ENCODE assay signal across 11 cellular contexts in the genomic region with DNA sequence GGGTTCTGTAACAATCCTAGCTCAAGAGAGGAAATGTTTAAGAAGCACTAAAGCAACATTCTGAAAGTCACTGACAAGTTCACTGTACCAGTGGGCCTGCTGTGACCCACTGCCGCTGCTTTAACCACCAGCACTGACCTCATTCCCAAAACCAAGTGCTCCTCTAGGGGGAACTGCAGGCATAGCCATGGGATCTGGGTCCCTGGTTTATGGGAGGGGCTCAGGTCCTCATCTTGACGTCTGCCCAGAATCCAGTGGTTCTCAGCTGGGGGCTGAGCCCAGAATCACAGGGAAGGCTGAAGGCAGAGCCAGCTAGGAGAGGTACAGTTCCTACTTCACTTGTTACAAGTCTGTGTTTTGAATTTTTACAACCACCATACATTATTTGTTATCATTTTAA. TPM values are rescaled to one million over a fixed set of nuclear protein-coding genes. Genes with fewer than 3 reads are reported as not detected.
DNase-seq lines count a peak whose midpoint lies in the region; ATAC-seq and TF ChIP-seq lines count a peak whose summit lies in the region.
"Had no signal": no experiment of that assay in that cellular context is flagged by ENCODE, and none has a peak within 500 bp of the region (broad histone marks: within the 10 kb centered on the region; RNA-seq: fewer than 3 reads in every experiment).

No MANE protein-coding gene starts in this region.

- intact Hi-C loops in activated naive CD4-positive, alpha-beta T cell treated with anti-CD3 and anti-CD28 coated beads for 36 hours (cut with micrococcal nuclease) = loop anchor here (5.0 kb wide), 1 partner anchor 36 kb away; a partner anchor contains a TSS
- intact Hi-C loops in tibial artery (cut with DNase I; ENCODE audit: low total_unique reads) = no loop called here

- no peak overlapping the region for H3K4me3 ChIP-seq in hepatocyte
- no peak overlapping the region for H3K4me3 ChIP-seq in tibial artery

- POLR2A ChIA-PET in WTC11 (lab: Charles Lee) = interaction anchor here (1.1 kb wide), 1 partner anchor 63 kb away, joined by 3 read pairs; a partner anchor contains a TSS

- CTCF ChIA-PET in activated naive CD4-positive, alpha-beta T cell treated with anti-CD3 and anti-CD28 coated beads for 36 hours (lab: Charles Lee) = no interaction called here
- CTCF ChIA-PET in WTC11 (lab: Charles Lee) = interaction anchor here (0.6 to 2.5 kb wide), 21 partner anchors 9 to 501 kb away, joined by 3 to 21 read pairs (median 4); a partner anchor contains a TSS

- no peak overlapping the region for H3K27ac Mint-ChIP-seq in activated naive CD4-positive, alpha-beta T cell treated with anti-CD3 and anti-CD28 coated beads for 36 hours
- H3K27ac Mint-ChIP-seq in WTC11 = no peak overlapping the region; the same call in 1 of the 2 replicates
- H3K27ac Mint-ChIP-seq: activated naive CD8-positive, alpha-beta T cell had no signal

- H3K27me3 ChIP-seq in hepatocyte (no peaks in the 10 kb centered on the region), tibial artery (no peaks in the 10 kb centered on the region)

- H3K27me3 Mint-ChIP-seq in activated naive CD4-positive, alpha-beta T cell treated with anti-CD3 and anti-CD28 coated beads for 36 hours (ENCODE audit: low read depth) = peaks cover 17% of the 10 kb centered on the region
- no peaks in the 10 kb centered on the region for H3K27me3 Mint-ChIP-seq in WTC11 (ENCODE audit: low read depth)

- no peak overlapping the region for H3K4me2 ChIP-seq in hepatocyte

- TF ChIP-seq CTCF in WTC11 (IDR thresholded peaks at IDR 0.05) = no peak
- TF ChIP-seq CTCF in hepatocyte (IDR thresholded peaks at IDR 0.05; ENCODE audit: poor library complexity) = peak; percentile 11
- no peak for TF ChIP-seq CTCF in tibial artery (IDR thresholded peaks at IDR 0.05)

- H3K4me1 Mint-ChIP-seq in activated naive CD4-positive, alpha-beta T cell treated with anti-CD3 and anti-CD28 coated beads for 36 hours (ENCODE audit: low read depth) = no peaks in the 10 kb centered on the region
- no peaks in the 10 kb centered on the region for H3K4me1 Mint-ChIP-seq in WTC11
- H3K4me1 Mint-ChIP-seq: CD4-positive, alpha-beta memory T cell had no signal

- peak; percentile 27 for DNase-seq in activated naive CD4-positive, alpha-beta T cell treated with anti-CD3 and anti-CD28 coated beads for 36 hours
- no peak for DNase-seq in activated naive CD4-positive, alpha-beta T cell treated with anti-CD3 and anti-CD28 coated beads, Interleukin-2, amount 50 U/mL, for 16 hours
- peak; percentile 65 for DNase-seq in WTC11 (ENCODE audit: low spot score)
- peak; percentile 33 for DNase-seq in hepatocyte (ENCODE audit: low spot score)
- no peak for DNase-seq in tibial artery
- DNase-seq: CD4-positive, alpha-beta memory T cell; left cardiac atrium had no signal

- WGBS in hepatocyte (ENCODE audit: low lambda C conversion rate, missing lambda C conversion rate) = 60% methylated on average over 2 of the region's 2 CpGs

- H3K36me3 ChIP-seq in hepatocyte (replicated peaks; ENCODE audit: insufficient read depth, low read depth) (no peaks in the 10 kb centered on the region), tibial artery (peaks cover 30 to 62% (median 51%) of the 10 kb centered on the region in 3 donors)

- no peaks in the 10 kb centered on the region for H3K9me3 Mint-ChIP-seq in activated naive CD4-positive, alpha-beta T cell treated with anti-CD3 and anti-CD28 coated beads for 36 hours
- H3K9me3 Mint-ChIP-seq in WTC11 = no peaks in the 10 kb centered on the region
- H3K9me3 Mint-ChIP-seq: CD4-positive, alpha-beta memory T cell had no signal

- no peaks in the 10 kb centered on the region for H4K20me1 ChIP-seq in hepatocyte (ENCODE audit: insufficient read depth, poor library complexity, severe bottlenecking)

- peak; percentile 97 for ATAC-seq in WTC11
- ATAC-seq in GM18502 (IDR thresholded peaks at IDR 0.05; ENCODE audit: poor library complexity, unreplicated experiment) = no peak
- ATAC-seq in GM19467 (IDR thresholded peaks at IDR 0.05; ENCODE audit: unreplicated experiment) = no peak
- ATAC-seq in HG02885 (IDR thresholded peaks at IDR 0.05; ENCODE audit: poor library complexity, unreplicated experiment) = no peak

- H2AFZ ChIP-seq in hepatocyte = no peak overlapping the region

- no peaks in the 10 kb centered on the region for H3K79me2 ChIP-seq in hepatocyte

- H3K36me3 Mint-ChIP-seq in activated naive CD4-positive, alpha-beta T cell treated with anti-CD3 and anti-CD28 coated beads for 36 hours (ENCODE audit: low read depth) = no peaks in the 10 kb centered on the region
- no peaks in the 10 kb centered on the region for H3K36me3 Mint-ChIP-seq in WTC11

- no peaks in the 10 kb centered on the region for H3K9me2 ChIP-seq in hepatocyte (replicated peaks; ENCODE audit: insufficient read depth)

- H3K4me1 ChIP-seq in hepatocyte (ENCODE audit: insufficient read depth) = no peaks in the 10 kb centered on the region
- peaks cover 0 to 33% (median 23%) of the 10 kb centered on the region in 4 donors for H3K4me1 ChIP-seq in tibial artery

- no peak overlapping the region for H3K4me3 Mint-ChIP-seq in activated naive CD4-positive, alpha-beta T cell treated with anti-CD3 and anti-CD28 coated beads for 36 hours
- no peak overlapping the region for H3K4me3 Mint-ChIP-seq in WTC11
- H3K4me3 Mint-ChIP-seq: activated naive CD8-positive, alpha-beta T cell; CD4-positive, alpha-beta memory T cell had no signal

- H3K9me3 ChIP-seq in hepatocyte (ENCODE audit: low read depth) (no peaks in the 10 kb centered on the region), tibial artery (no peaks in the 10 kb centered on the region)

- H3K27ac ChIP-seq in hepatocyte (peak overlapping the region; percentile 55), tibial artery (peak overlapping the region; percentile 66 to 82)

TF ChIP-seq in WTC11, 78 proteins besides CTCF, POLR2A, EP300 and RAD21:
- TF ChIP-seq FOXK1 (CRISPR knock-in tag; IDR thresholded peaks at IDR 0.05) = no peak
- no peak for TF ChIP-seq TEAD4 (CRISPR knock-in tag; IDR thresholded peaks at IDR 0.05)
- TF ChIP-seq NR1H2 (CRISPR knock-in tag; IDR thresholded peaks at IDR 0.05) = no peak
- TF ChIP-seq SMAD4 (CRISPR knock-in tag; IDR thresholded peaks at IDR 0.05) = no peak
- no peak for TF ChIP-seq FOXP1 (CRISPR knock-in tag; IDR thresholded peaks at IDR 0.05; ENCODE audit: borderline replicate concordance)
- TF ChIP-seq ZNF219 (CRISPR knock-in tag; IDR thresholded peaks at IDR 0.05; ENCODE audit: borderline replicate concordance) = no peak
- no peak for TF ChIP-seq JUN (CRISPR knock-in tag; IDR thresholded peaks at IDR 0.05)
TF ChIP-seq in WTC11: peak in this region for 0.

RNA-seq across cellular contexts. Expression of a gene that starts 36.1 kb away (rescaled TPM):
- 1 to 10 TPM; 3.4 TPM for total RNA-seq in activated naive CD4-positive, alpha-beta T cell treated with anti-CD3 and anti-CD28 coated beads for 36 hours
- 30.2 to 37.4 TPM (median 33.9 TPM) in 3 replicates for total RNA-seq in WTC11 (2021)
- total RNA-seq in hepatocyte = 91.7 and 99.7 TPM in 2 replicates
- 138 and 145 TPM in 2 replicates for polyA plus RNA-seq in hepatocyte

Comparison
In these comparisons a context has a peak if more than half of its experiments do, and no peak if none do; other contexts are left out.
1. DNase-seq: peak in activated naive CD4-positive, alpha-beta T cell treated with anti-CD3 and anti-CD28 coated beads for 36 hours (single experiment), WTC11 (single experiment) and hepatocyte (single experiment); none in activated naive CD4-positive, alpha-beta T cell treated with anti-CD3 and anti-CD28 coated beads, Interleukin-2, amount 50 U/mL, for 16 hours (single experiment) and tibial artery (0 of 2).